Comparison of ENCODE assay signal across 1 cellular context in genomic region chr11:57874981-57875380, GRCh38.
TF ChIP-seq lines count a peak whose summit lies in the region.

No MANE protein-coding gene starts in this region.

TF ChIP-seq in SK-N-SH, 30 proteins besides CTCF, POLR2A, EP300 and RAD21 (continued from another document):
- no peak for TF ChIP-seq PBX3 (IDR thresholded peaks at IDR 0.05)
- TF ChIP-seq TAF1 (IDR thresholded peaks at IDR 0.05; ENCODE audit: borderline replicate concordance, low read depth, low read length): no peak
- TF ChIP-seq NFIC (IDR thresholded peaks at IDR 0.05; ENCODE audit: borderline replicate concordance): no peak
